In genomic region chr13:97434417-97435296, GRCh38 we compare ENCODE assay signal across 8 cellular contexts. TPM values are rescaled to one million over a fixed set of nuclear protein-coding genes. Genes with fewer than 3 reads are reported as not detected.
DNase-seq lines count a peak whose midpoint lies in the region; ATAC-seq and TF ChIP-seq lines count a peak whose summit lies in the region.

No MANE protein-coding gene starts in this region.

- H3F3A ChIP-seq in PC-9 (ENCODE audit: insufficient read depth, low read depth), result peaks cover 12% of the 10 kb centered on the region

- ATAC-seq in HG02943 (IDR thresholded peaks at IDR 0.05; ENCODE audit: low read depth, unreplicated experiment), result peak; percentile 6

- POLR2A ChIA-PET in PC-9 (lab: Charles Lee; ENCODE audit: unreplicated experiment), result no interaction called here

- H3K9me3 Mint-ChIP-seq in activated naive CD4-positive, alpha-beta T cell treated with anti-CD3 and anti-CD28 coated beads, Interleukin-2, amount 10 ng/mL, durations not matched to agents 7 days and 5 days, result no peaks in the 10 kb centered on the region
- H3K9me3 Mint-ChIP-seq in progenitor cell of endocrine pancreas (ENCODE audit: low read depth), result no peaks in the 10 kb centered on the region

- H3K4me2 ChIP-seq in PC-9, result peak overlapping the region; percentile 85

- peak overlapping the region; percentile 64 for H3K4me3 ChIP-seq in GM12864 (ENCODE audit: low read depth, low read length)
- H3K4me3 ChIP-seq in PC-9, result peak overlapping the region; percentile 95
- peak overlapping the region; percentile 99 for H3K4me3 ChIP-seq in urinary bladder (ENCODE audit: low read depth, low read length)

- no peak overlapping the region for H3K27ac ChIP-seq in PC-9
- peak overlapping the region; percentile 96 for H3K27ac ChIP-seq in urinary bladder (ENCODE audit: low read depth)

- BruUV-seq in PC-9 (replicated peaks; lab: Mats Ljungman, UMichigan), result TSS peak; percentile 49

- peaks cover 11% of the 10 kb centered on the region for H3K36me3 Mint-ChIP-seq in activated naive CD4-positive, alpha-beta T cell treated with anti-CD3 and anti-CD28 coated beads, Interleukin-2, amount 10 ng/mL, durations not matched to agents 7 days and 5 days
- no peaks in the 10 kb centered on the region for H3K36me3 Mint-ChIP-seq in progenitor cell of endocrine pancreas (ENCODE audit: insufficient read depth)

- no peaks in the 10 kb centered on the region for H3K27me3 Mint-ChIP-seq in activated naive CD4-positive, alpha-beta T cell treated with anti-CD3 and anti-CD28 coated beads, Interleukin-2, amount 10 ng/mL, durations not matched to agents 7 days and 5 days
- H3K27me3 Mint-ChIP-seq in progenitor cell of endocrine pancreas, result no peaks in the 10 kb centered on the region

- peak overlapping the region; percentile 94 for H3K4me3 Mint-ChIP-seq in activated naive CD4-positive, alpha-beta T cell treated with anti-CD3 and anti-CD28 coated beads, Interleukin-2, amount 10 ng/mL, durations not matched to agents 7 days and 5 days
- peak overlapping the region; percentile 88 for H3K4me3 Mint-ChIP-seq in progenitor cell of endocrine pancreas (ENCODE audit: low read depth)

- H3K79me2 ChIP-seq in PC-9 (ENCODE audit: low read depth), result peaks cover 28% of the 10 kb centered on the region

- no peak for DNase-seq in GM12864 (ENCODE audit: low read depth)
- peak; percentile 28 to 41 for DNase-seq in PC-9
- DNase-seq in activated naive CD4-positive, alpha-beta T cell treated with anti-CD3 and anti-CD28 coated beads, Interleukin-2, amount 10 ng/mL, durations not matched to agents 7 days and 5 days, result peak; percentile 60
- DNase-seq in cardiac septum (ENCODE audit: low spot score), result peak; percentile 79
- no peak for DNase-seq in progenitor cell of endocrine pancreas (ENCODE audit: low spot score, unreplicated experiment)
- no peak for DNase-seq in NCI-H2029 treated with DMSO at 0.1 percent for 48 hours (lab: John Stamatoyannopoulos, UW)

- CTCF ChIA-PET in PC-9 (lab: Charles Lee), result no interaction called here
- CTCF ChIA-PET in activated naive CD4-positive, alpha-beta T cell treated with anti-CD3 and anti-CD28 coated beads, Interleukin-2, amount 10 ng/mL, durations not matched to agents 7 days and 5 days (lab: Charles Lee), result interaction anchor here (1.0 to 1.4 kb wide), 2 partner anchors 25 to 66 kb away, joined by 3 to 4 read pairs; no protein-coding TSS in a partner anchor

- under 1% methylated on average over 59 of the region's 59 CpGs for WGBS in urinary bladder

- no peaks in the 10 kb centered on the region for H3K9me3 ChIP-seq in PC-9 (ENCODE audit: insufficient read depth, low read depth)

- H3K36me3 ChIP-seq in PC-9 (ENCODE audit: low read depth) (no peaks in the 10 kb centered on the region), urinary bladder (ENCODE audit: insufficient read depth) (peaks cover 2% of the 10 kb centered on the region)

- H3K4me1 Mint-ChIP-seq in activated naive CD4-positive, alpha-beta T cell treated with anti-CD3 and anti-CD28 coated beads, Interleukin-2, amount 10 ng/mL, durations not matched to agents 7 days and 5 days, result peaks cover 39% of the 10 kb centered on the region
- H3K4me1 Mint-ChIP-seq in progenitor cell of endocrine pancreas (ENCODE audit: low read depth), result peaks cover 35% of the 10 kb centered on the region

- H3K27ac Mint-ChIP-seq in activated naive CD4-positive, alpha-beta T cell treated with anti-CD3 and anti-CD28 coated beads, Interleukin-2, amount 10 ng/mL, durations not matched to agents 7 days and 5 days, result peak overlapping the region; percentile 92
- peak overlapping the region; percentile 95 for H3K27ac Mint-ChIP-seq in progenitor cell of endocrine pancreas

- no peaks in the 10 kb centered on the region; the same call in 1 of the 2 replicates for H4K20me1 ChIP-seq in PC-9 (ENCODE audit: insufficient read depth)

- H3K9me2 ChIP-seq in PC-9 (ENCODE audit: insufficient read depth), result no peaks in the 10 kb centered on the region

- TF ChIP-seq CTCF in GM12864 (IDR thresholded peaks at IDR 0.05; ENCODE audit: low read depth, low read length, missing control alignments) (no peak), PC-9 (conservative IDR thresholded peaks at IDR 0.05) (no peak), progenitor cell of endocrine pancreas (IDR thresholded peaks at IDR 0.05; ENCODE audit: unreplicated experiment) (no peak)

- no peaks in the 10 kb centered on the region for H3K27me3 ChIP-seq in PC-9 (ENCODE audit: insufficient read depth, low read depth)

- intact Hi-C loops in PC-9 (cut with micrococcal nuclease; ENCODE audit: unreplicated experiment), result loop anchor here (10.0 kb wide), 1 partner anchor 140 kb away; no protein-coding TSS in a partner anchor
- intact Hi-C loops in cardiac septum (cut with DNase I), result loop anchor here (5.0 kb wide), 4 partner anchors 67 to 322 kb away; partner anchors contain the start of gene MBNL2

- peaks cover 25% of the 10 kb centered on the region for H3K4me1 ChIP-seq in PC-9 (replicated peaks; ENCODE audit: insufficient read depth)
- no peaks in the 10 kb centered on the region for H3K4me1 ChIP-seq in urinary bladder (ENCODE audit: insufficient read depth)

- peak overlapping the region; percentile 98 for H2AFZ ChIP-seq in PC-9

RNA-seq across cellular contexts. Expression of gene RAP2A, which starts 0.7 kb away (rescaled TPM):
- total RNA-seq in PC-9 (2021) (17.7 and 21.5 TPM in 2 replicates), cardiac septum (32.7 TPM), progenitor cell of endocrine pancreas (34.1 and 35.1 TPM in 2 replicates), urinary bladder (74.6 TPM)
- 11.7 TPM for polyA plus RNA-seq in urinary bladder

Comparison
In these comparisons a context has a peak if more than half of its experiments do, and no peak if none do; other contexts are left out.
1. DNase-seq: peak in PC-9 (2 of 2), activated naive CD4-positive, alpha-beta T cell treated with anti-CD3 and anti-CD28 coated beads, Interleukin-2, amount 10 ng/mL, durations not matched to agents 7 days and 5 days (single experiment) and cardiac septum (single experiment); none in GM12864 (single experiment), progenitor cell of endocrine pancreas (single experiment) and NCI-H2029 treated with DMSO at 0.1 percent for 48 hours (single experiment).
2. Peak in every context shown above with its lines, with median percentiles within 50 percentile points of each other: H3K4me3 ChIP-seq.